In genomic region chr3:15859507-15860013, GRCh38 we compare ENCODE assay signal across 1 cellular context.
TF ChIP-seq lines count a peak whose summit lies in the region.

No MANE protein-coding gene starts in this region.

TF ChIP-seq in HepG2, 621 proteins besides CTCF, POLR2A, EP300 and RAD21 (continued from another document and continues in another):
- no peak for TF ChIP-seq GLMP (CRISPR knock-in tag; IDR thresholded peaks at IDR 0.05; ENCODE audit: borderline replicate concordance)
- no peak for TF ChIP-seq MBNL3 (CRISPR knock-in tag; conservative IDR thresholded peaks at IDR 0.05)
- no peak for TF ChIP-seq SMYD3 (CRISPR knock-in tag; IDR thresholded peaks at IDR 0.05)
- no peak for TF ChIP-seq ZNF34 (CRISPR knock-in tag; IDR thresholded peaks at IDR 0.05; ENCODE audit: borderline replicate concordance)
- TF ChIP-seq ADNP (CRISPR knock-in tag; IDR thresholded peaks at IDR 0.05), result no peak
- no peak for TF ChIP-seq SP140L (CRISPR knock-in tag; IDR thresholded peaks at IDR 0.05; ENCODE audit: borderline replicate concordance)
- TF ChIP-seq YY1 (IDR thresholded peaks at IDR 0.05; ENCODE audit: insufficient read depth, insufficient replicate concordance, low read depth, low read length), result peak; percentile 32
- TF ChIP-seq ZNF234 (CRISPR knock-in tag; conservative IDR thresholded peaks at IDR 0.05), result no peak
- TF ChIP-seq ELF1 (CRISPR knock-in tag; IDR thresholded peaks at IDR 0.05), result no peak
- no peak for TF ChIP-seq MAFF (IDR thresholded peaks at IDR 0.05; ENCODE audit: low read depth, low read length)
- no peak for TF ChIP-seq TCF7L2 (IDR thresholded peaks at IDR 0.05; ENCODE audit: low read depth, low read length)
- no peak for TF ChIP-seq MEF2D (CRISPR knock-in tag; IDR thresholded peaks at IDR 0.05)
- TF ChIP-seq, protein P1, sequence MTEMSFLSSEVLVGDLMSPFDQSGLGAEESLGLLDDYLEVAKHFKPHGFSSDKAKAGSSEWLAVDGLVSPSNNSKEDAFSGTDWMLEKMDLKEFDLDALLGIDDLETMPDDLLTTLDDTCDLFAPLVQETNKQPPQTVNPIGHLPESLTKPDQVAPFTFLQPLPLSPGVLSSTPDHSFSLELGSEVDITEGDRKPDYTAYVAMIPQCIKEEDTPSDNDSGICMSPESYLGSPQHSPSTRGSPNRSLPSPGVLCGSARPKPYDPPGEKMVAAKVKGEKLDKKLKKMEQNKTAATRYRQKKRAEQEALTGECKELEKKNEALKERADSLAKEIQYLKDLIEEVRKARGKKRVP (CRISPR knock-in tag; IDR thresholded peaks at IDR 0.05), result no peak
- TF ChIP-seq ZNF20 (CRISPR knock-in tag; IDR thresholded peaks at IDR 0.05), result no peak
- no peak for TF ChIP-seq PLSCR1 (CRISPR knock-in tag; IDR thresholded peaks at IDR 0.05; ENCODE audit: borderline replicate concordance)
- TF ChIP-seq, protein P2, sequence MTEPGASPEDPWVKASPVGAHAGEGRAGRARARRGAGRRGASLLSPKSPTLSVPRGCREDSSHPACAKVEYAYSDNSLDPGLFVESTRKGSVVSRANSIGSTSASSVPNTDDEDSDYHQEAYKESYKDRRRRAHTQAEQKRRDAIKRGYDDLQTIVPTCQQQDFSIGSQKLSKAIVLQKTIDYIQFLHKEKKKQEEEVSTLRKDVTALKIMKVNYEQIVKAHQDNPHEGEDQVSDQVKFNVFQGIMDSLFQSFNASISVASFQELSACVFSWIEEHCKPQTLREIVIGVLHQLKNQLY (CRISPR knock-in tag; IDR thresholded peaks at IDR 0.05), result no peak
- no peak for TF ChIP-seq ZNF296 (CRISPR knock-in tag; conservative IDR thresholded peaks at IDR 0.05)
- TF ChIP-seq, protein P3, sequence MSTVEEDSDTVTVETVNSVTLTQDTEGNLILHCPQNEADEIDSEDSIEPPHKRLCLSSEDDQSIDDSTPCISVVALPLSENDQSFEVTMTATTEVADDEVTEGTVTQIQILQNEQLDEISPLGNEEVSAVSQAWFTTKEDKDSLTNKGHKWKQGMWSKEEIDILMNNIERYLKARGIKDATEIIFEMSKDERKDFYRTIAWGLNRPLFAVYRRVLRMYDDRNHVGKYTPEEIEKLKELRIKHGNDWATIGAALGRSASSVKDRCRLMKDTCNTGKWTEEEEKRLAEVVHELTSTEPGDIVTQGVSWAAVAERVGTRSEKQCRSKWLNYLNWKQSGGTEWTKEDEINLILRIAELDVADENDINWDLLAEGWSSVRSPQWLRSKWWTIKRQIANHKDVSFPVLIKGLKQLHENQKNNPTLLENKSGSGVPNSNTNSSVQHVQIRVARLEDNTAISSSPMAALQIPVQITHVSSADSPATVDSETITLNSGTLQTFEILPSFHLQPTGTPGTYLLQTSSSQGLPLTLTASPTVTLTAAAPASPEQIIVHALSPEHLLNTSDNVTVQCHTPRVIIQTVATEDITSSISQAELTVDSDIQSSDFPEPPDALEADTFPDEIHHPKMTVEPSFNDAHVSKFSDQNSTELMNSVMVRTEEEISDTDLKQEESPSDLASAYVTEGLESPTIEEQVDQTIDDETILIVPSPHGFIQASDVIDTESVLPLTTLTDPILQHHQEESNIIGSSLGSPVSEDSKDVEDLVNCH (CRISPR knock-in tag; IDR thresholded peaks at IDR 0.05), result no peak
- TF ChIP-seq ZNF564 (CRISPR knock-in tag; IDR thresholded peaks at IDR 0.05), result no peak
- no peak for TF ChIP-seq AKAP8 (CRISPR knock-in tag; IDR thresholded peaks at IDR 0.05)
- TF ChIP-seq KDM4B (CRISPR knock-in tag; IDR thresholded peaks at IDR 0.05), result no peak
- TF ChIP-seq GATAD2A (CRISPR knock-in tag; IDR thresholded peaks at IDR 0.05), result no peak
- TF ChIP-seq, protein P4, sequence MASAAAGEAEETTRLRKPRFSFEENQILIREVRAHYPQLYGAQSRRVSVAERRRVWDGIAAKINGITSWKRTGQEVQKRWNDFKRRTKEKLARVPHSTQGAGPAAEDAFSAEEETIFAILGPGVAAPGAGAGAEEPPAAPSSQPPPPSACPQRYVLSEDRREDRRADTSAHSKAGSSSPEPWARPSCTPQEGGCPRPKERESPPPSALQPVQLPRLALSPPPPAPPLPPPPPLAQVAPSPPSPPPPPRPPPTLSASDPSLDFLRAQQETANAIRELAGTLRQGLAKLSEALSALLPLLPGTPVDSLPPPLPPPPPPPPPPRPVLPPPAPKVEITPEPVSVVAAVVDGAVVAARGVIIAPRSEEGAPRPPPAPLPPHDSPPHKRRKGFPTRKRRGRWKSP (CRISPR knock-in tag; IDR thresholded peaks at IDR 0.05), result no peak
- peak; percentile 41; the same call in 1 of the 2 replicates for TF ChIP-seq ZNF441 (CRISPR knock-in tag; IDR thresholded peaks at IDR 0.05; ENCODE audit: borderline replicate concordance)
- TF ChIP-seq ZNF546 (CRISPR knock-in tag; conservative IDR thresholded peaks at IDR 0.05), result no peak
- TF ChIP-seq ZMYM2 (CRISPR knock-in tag; IDR thresholded peaks at IDR 0.05), result no peak
- TF ChIP-seq ZNF572 (CRISPR knock-in tag; IDR thresholded peaks at IDR 0.05), result no peak
- TF ChIP-seq KLF12 (CRISPR knock-in tag; IDR thresholded peaks at IDR 0.05; ENCODE audit: borderline replicate concordance), result no peak
- no peak for TF ChIP-seq IKZF5 (CRISPR knock-in tag; IDR thresholded peaks at IDR 0.05)
- TF ChIP-seq ZGPAT (CRISPR knock-in tag; IDR thresholded peaks at IDR 0.05), result no peak
- TF ChIP-seq, protein P5, sequence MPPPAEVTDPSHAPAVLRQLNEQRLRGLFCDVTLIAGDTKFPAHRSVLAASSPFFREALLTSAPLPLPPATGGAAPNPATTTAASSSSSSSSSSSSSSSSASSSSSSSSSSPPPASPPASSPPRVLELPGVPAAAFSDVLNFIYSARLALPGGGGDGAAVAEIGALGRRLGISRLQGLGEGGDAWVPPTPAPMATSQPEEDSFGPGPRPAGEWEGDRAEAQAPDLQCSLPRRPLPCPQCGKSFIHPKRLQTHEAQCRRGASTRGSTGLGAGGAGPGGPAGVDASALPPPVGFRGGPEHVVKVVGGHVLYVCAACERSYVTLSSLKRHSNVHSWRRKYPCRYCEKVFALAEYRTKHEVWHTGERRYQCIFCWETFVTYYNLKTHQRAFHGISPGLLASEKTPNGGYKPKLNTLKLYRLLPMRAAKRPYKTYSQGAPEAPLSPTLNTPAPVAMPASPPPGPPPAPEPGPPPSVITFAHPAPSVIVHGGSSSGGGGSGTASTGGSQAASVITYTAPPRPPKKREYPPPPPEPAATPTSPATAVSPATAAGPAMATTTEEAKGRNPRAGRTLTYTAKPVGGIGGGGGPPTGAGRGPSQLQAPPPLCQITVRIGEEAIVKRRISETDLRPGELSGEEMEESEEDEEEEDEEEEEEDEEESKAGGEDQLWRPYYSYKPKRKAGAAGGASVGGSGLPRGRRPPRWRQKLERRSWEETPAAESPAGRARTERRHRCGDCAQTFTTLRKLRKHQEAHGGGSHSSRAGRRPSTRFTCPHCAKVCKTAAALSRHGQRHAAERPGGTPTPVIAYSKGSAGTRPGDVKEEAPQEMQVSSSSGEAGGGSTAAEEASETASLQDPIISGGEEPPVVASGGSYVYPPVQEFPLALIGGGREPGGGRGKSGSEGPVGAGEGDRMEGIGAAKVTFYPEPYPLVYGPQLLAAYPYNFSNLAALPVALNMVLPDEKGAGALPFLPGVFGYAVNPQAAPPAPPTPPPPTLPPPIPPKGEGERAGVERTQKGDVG (CRISPR knock-in tag; IDR thresholded peaks at IDR 0.05; ENCODE audit: borderline replicate concordance), result no peak
- TF ChIP-seq RBFOX2 (IDR thresholded peaks at IDR 0.05; ENCODE audit: low read depth, low read length), result peak; percentile 67; the same call in 1 of the 2 replicates
- TF ChIP-seq, protein P6, sequence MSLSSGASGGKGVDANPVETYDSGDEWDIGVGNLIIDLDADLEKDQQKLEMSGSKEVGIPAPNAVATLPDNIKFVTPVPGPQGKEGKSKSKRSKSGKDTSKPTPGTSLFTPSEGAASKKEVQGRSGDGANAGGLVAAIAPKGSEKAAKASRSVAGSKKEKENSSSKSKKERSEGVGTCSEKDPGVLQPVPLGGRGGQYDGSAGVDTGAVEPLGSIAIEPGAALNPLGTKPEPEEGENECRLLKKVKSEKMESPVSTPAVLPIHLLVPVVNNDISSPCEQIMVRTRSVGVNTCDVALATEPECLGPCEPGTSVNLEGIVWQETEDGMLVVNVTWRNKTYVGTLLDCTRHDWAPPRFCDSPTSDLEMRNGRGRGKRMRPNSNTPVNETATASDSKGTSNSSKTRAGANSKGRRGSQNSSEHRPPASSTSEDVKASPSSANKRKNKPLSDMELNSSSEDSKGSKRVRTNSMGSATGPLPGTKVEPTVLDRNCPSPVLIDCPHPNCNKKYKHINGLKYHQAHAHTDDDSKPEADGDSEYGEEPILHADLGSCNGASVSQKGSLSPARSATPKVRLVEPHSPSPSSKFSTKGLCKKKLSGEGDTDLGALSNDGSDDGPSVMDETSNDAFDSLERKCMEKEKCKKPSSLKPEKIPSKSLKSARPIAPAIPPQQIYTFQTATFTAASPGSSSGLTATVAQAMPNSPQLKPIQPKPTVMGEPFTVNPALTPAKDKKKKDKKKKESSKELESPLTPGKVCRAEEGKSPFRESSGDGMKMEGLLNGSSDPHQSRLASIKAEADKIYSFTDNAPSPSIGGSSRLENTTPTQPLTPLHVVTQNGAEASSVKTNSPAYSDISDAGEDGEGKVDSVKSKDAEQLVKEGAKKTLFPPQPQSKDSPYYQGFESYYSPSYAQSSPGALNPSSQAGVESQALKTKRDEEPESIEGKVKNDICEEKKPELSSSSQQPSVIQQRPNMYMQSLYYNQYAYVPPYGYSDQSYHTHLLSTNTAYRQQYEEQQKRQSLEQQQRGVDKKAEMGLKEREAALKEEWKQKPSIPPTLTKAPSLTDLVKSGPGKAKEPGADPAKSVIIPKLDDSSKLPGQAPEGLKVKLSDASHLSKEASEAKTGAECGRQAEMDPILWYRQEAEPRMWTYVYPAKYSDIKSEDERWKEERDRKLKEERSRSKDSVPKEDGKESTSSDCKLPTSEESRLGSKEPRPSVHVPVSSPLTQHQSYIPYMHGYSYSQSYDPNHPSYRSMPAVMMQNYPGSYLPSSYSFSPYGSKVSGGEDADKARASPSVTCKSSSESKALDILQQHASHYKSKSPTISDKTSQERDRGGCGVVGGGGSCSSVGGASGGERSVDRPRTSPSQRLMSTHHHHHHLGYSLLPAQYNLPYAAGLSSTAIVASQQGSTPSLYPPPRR (CRISPR knock-in tag; IDR thresholded peaks at IDR 0.05; ENCODE audit: borderline replicate concordance), result no peak
- TF ChIP-seq CREB3 (CRISPR knock-in tag; IDR thresholded peaks at IDR 0.05), result 0 out of 2 replicates have a peak, but pooled peaks have one; percentile 15
- TF ChIP-seq ZNF10 (CRISPR knock-in tag; IDR thresholded peaks at IDR 0.05; ENCODE audit: borderline replicate concordance, low read depth), result no peak
- TF ChIP-seq THAP11 (CRISPR knock-in tag; IDR thresholded peaks at IDR 0.05), result 0 out of 2 replicates have a peak, but pooled peaks have one; percentile 21
